ENCODE assay signal across 9 cellular contexts in the genomic region with DNA sequence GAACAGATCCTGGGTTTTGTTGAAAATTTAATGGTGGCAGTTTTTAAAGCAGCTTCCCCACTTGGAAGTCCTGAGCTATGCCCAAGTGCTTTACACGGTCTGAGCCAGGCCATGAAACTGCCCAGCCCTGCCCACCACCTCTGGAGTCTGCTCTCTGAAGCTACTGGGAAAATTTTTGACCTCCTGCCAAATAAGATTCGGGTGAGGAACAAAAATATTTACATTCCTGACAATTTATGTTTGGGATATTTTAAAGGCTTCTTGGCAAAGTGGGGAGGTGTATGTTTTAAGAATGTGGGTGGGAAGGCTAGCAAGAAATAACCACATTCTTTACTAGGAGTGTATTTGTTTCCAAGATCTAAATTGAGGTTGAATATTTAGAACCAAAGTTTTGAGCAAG. TPM values are rescaled to one million over a fixed set of nuclear protein-coding genes. Genes with fewer than 3 reads are reported as not detected.
DNase-seq lines count a peak whose midpoint lies in the region; ATAC-seq, FAIRE-seq and TF ChIP-seq lines count a peak whose summit lies in the region.
"Had no signal": no experiment of that assay in that cellular context is flagged by ENCODE, and none has a peak within 500 bp of the region (broad histone marks: within the 10 kb centered on the region; RNA-seq: fewer than 3 reads in every experiment).

No MANE protein-coding gene starts in this region.

- TF ChIP-seq CTCF in foreskin fibroblast (IDR thresholded peaks at IDR 0.05; ENCODE audit: low read depth, low read length), result no peak
- TF ChIP-seq CTCF in spleen (IDR thresholded peaks at IDR 0.05 in 8 of 11, conservative IDR thresholded peaks at IDR 0.05 in 3 of 11), result no peak
- TF ChIP-seq CTCF in uterus (IDR thresholded peaks at IDR 0.05), result no peak

- DNase-seq in SJCRH30 (peak; percentile 29 to 42), foreskin fibroblast (peak; percentile 64 to 77), spleen (no peak), islet precursor cell (no peak), NCI-H2196 (lab: John Stamatoyannopoulos, UW; ENCODE audit: unreplicated experiment) (no peak), frontal cortex (ENCODE audit: low spot score in 2 of 2) (no peak), uterus (no peak)
- DNase-seq: activated CD8-positive, alpha-beta memory T cell treated with anti-CD3 and anti-CD28 coated beads for 24 hours had no signal

- intact Hi-C loops in spleen (cut with DNase I; ENCODE audit: low total_unique reads) (no loop called here), uterus (cut with DNase I; ENCODE audit: low total_unique reads) (no loop called here)

- H3K9me3 ChIP-seq in SJCRH30 (replicated peaks) (no peaks in the 10 kb centered on the region), spleen (no peaks in the 10 kb centered on the region), uterus (no peaks in the 10 kb centered on the region)

- 64 to 89% (median 73%) methylated on average over 2 of the region's 2 CpGs for WGBS in spleen, 5 donors

- H3K4me1 ChIP-seq in SJCRH30, result peaks cover 13% of the 10 kb centered on the region; the same call in 1 of the 2 replicates
- H3K4me1 ChIP-seq in spleen, result peaks cover 0 to 28% (median 10%) of the 10 kb centered on the region in 6 donors
- H3K4me1 ChIP-seq in uterus, result no peaks in the 10 kb centered on the region

- H3K27me3 ChIP-seq in SJCRH30, result no peaks in the 10 kb centered on the region
- no peaks in the 10 kb centered on the region for H3K27me3 ChIP-seq in spleen (replicated peaks in 1 of 7)
- H3K27me3 ChIP-seq in uterus, result no peaks in the 10 kb centered on the region

- ATAC-seq in GM19351 (IDR thresholded peaks at IDR 0.05; ENCODE audit: unreplicated experiment), result peak; percentile 9

- no peak overlapping the region for H3K4me3 ChIP-seq in SJCRH30
- H3K4me3 ChIP-seq in foreskin fibroblast (ENCODE audit: low read depth in 1 of 2, low read length in 2 of 2), result no peak overlapping the region
- H3K4me3 ChIP-seq in spleen, result peak overlapping the region in 1 of 8 donors; percentile 27
- no peak overlapping the region for H3K4me3 ChIP-seq in uterus

- H3K27ac ChIP-seq in SJCRH30, result no peak overlapping the region
- peak overlapping the region in 6 of 8 donors; percentile 10 to 77 (median 60) for H3K27ac ChIP-seq in spleen
- peak overlapping the region in 1 of 2 donors; percentile 59 for H3K27ac ChIP-seq in uterus

- FAIRE-seq in frontal cortex (lab: Jason Lieb, UNC), result no peak

- no peak for TF ChIP-seq POLR2A in spleen (IDR thresholded peaks at IDR 0.05)
- no peak for TF ChIP-seq POLR2A in uterus (IDR thresholded peaks at IDR 0.05)

- H3K36me3 ChIP-seq in SJCRH30, result no peaks in the 10 kb centered on the region
- H3K36me3 ChIP-seq in spleen, result peaks cover 0 to 51% (median 6%) of the 10 kb centered on the region in 6 donors
- no peaks in the 10 kb centered on the region for H3K36me3 ChIP-seq in uterus

RNA-seq across cellular contexts. Expression of a gene that starts 50.0 kb away (rescaled TPM):
- not detected in 2 replicates for total RNA-seq in SJCRH30 (2014; rRNA removed; shearing (Covaris generic))
- total RNA-seq in spleen (10 to 100 TPM in 2 of 7 donors, 1 to 10 TPM in 5; 5.9 to 18.0 (median 7.9) TPM), frontal cortex (0.41 TPM), uterus (1 to 10 TPM in 2 of 4 donors, under 1 TPM in 2; under 0.01 to 8.7 (median 2.4) TPM)
- 1 to 10 TPM; 1.6 to 3.0 (median 2.4) TPM for polyA plus RNA-seq in spleen

Comparison
In these comparisons a context has a peak if more than half of its experiments do, and no peak if none do; other contexts are left out.
1. DNase-seq: peak in SJCRH30 (2 of 2) and foreskin fibroblast (2 of 2); none in spleen (single experiment), islet precursor cell (single experiment), NCI-H2196 (single experiment), frontal cortex (0 of 2) and uterus (0 of 2).